Comparison of ENCODE assay signal across 16 cellular contexts in the genomic region with DNA sequence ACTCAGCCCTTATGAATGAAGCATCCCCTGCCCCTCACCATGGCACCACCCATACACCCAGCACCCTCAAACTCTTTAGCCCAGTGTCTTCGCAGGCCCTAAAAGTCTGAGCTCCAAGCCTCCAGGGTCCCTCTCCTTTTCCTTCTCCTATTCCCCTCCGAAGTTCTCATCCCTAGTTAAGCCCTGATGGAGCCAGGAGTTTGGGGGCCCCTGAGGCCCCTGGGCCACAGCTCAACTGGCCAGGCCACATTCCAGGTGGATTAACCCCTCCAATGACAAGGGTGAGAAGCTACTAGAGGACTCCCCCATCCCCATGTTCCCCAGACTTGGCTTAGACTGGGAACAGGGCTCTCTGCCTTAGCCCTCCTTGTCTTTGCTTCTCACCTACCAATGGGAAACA. TPM values are rescaled to one million over a fixed set of nuclear protein-coding genes. Genes with fewer than 3 reads are reported as not detected.
DNase-seq lines count a peak whose midpoint lies in the region; ATAC-seq and TF ChIP-seq lines count a peak whose summit lies in the region.
"Had no signal": no experiment of that assay in that cellular context is flagged by ENCODE, and none has a peak within 500 bp of the region (broad histone marks: within the 10 kb centered on the region; RNA-seq: fewer than 3 reads in every experiment).

No MANE protein-coding gene starts in this region.

- peaks cover 5% of the 10 kb centered on the region for H3K36me3 Mint-ChIP-seq in GM23338 (ENCODE audit: low read depth)
- no peaks in the 10 kb centered on the region for H3K36me3 Mint-ChIP-seq in dendritic cell treated with granulocyte-macrophage colony-stimulating factor and Interleukin-4, amounts not matched to agents 40 ng/mL and 50 ng/mL, for 4 days (ENCODE audit: low read depth)
- no peaks in the 10 kb centered on the region for H3K36me3 Mint-ChIP-seq in nephron progenitor cell (ENCODE audit: low read depth)

- H3K9me2 ChIP-seq in GM23338 (ENCODE audit: insufficient read depth): no peaks in the 10 kb centered on the region

- H3K79me2 ChIP-seq in GM23338 (replicated peaks; ENCODE audit: insufficient read depth): peaks cover 4% of the 10 kb centered on the region; the same call in 1 of the 2 replicates

- H3K9me3 Mint-ChIP-seq in GM23338: no peaks in the 10 kb centered on the region
- no peaks in the 10 kb centered on the region for H3K9me3 Mint-ChIP-seq in dendritic cell treated with granulocyte-macrophage colony-stimulating factor and Interleukin-4, amounts not matched to agents 40 ng/mL and 50 ng/mL, for 4 days
- no peaks in the 10 kb centered on the region for H3K9me3 Mint-ChIP-seq in nephron progenitor cell

- peaks cover 12% of the 10 kb centered on the region; the same call in 1 of the 2 replicates for H3F3A ChIP-seq in GM23338 (replicated peaks; ENCODE audit: low read depth)

- H3K27ac Mint-ChIP-seq in GM23338: no peak overlapping the region
- H3K27ac Mint-ChIP-seq in dendritic cell treated with granulocyte-macrophage colony-stimulating factor and Interleukin-4, amounts not matched to agents 40 ng/mL and 50 ng/mL, for 4 days: peak overlapping the region; percentile 4
- no peak overlapping the region for H3K27ac Mint-ChIP-seq in nephron progenitor cell

- no peak overlapping the region for H2AFZ ChIP-seq in GM23338

- intact Hi-C loops in dendritic cell treated with granulocyte-macrophage colony-stimulating factor and Interleukin-4, amounts not matched to agents 40 ng/mL and 50 ng/mL, for 4 days (cut with micrococcal nuclease): no loop called here

- H3K4me3 ChIP-seq in GM23338: peak overlapping the region; percentile 21; the same call in 1 of the 2 replicates
- H3K4me3 ChIP-seq: heart left ventricle, pancreas, SJCRH30 had no signal

- peaks cover 64% of the 10 kb centered on the region for H3K4me1 Mint-ChIP-seq in GM23338
- H3K4me1 Mint-ChIP-seq in dendritic cell treated with granulocyte-macrophage colony-stimulating factor and Interleukin-4, amounts not matched to agents 40 ng/mL and 50 ng/mL, for 4 days (ENCODE audit: low read depth): peaks cover 71% of the 10 kb centered on the region
- H3K4me1 Mint-ChIP-seq in nephron progenitor cell: peaks cover 63% of the 10 kb centered on the region

- H3K27me3 ChIP-seq in GM23338 (ENCODE audit: insufficient read depth): no peaks in the 10 kb centered on the region
- H3K27me3 ChIP-seq: heart left ventricle, pancreas, SJCRH30 had no signal

- TF ChIP-seq CTCF in 22Rv1 (IDR thresholded peaks at IDR 0.05): no peak
- TF ChIP-seq CTCF in GM23338 (conservative IDR thresholded peaks at IDR 0.05; ENCODE audit: low read depth in 2 of 2): no peak
- no peak for TF ChIP-seq CTCF in nephron progenitor cell (IDR thresholded peaks at IDR 0.05)

- DNase-seq in GM23338 (ENCODE audit: low spot score) (peak; percentile 24), nephron progenitor cell (no peak), NCI-H226 (no peak), left lobe of liver (ENCODE audit: low spot score) (no peak)
- DNase-seq: AML-193; EL; heart left ventricle; NCI-H2029 treated with DMSO at 0.1 percent for 48 hours; NCI-H82; SJCRH30; stimulated activated CD4-positive, alpha-beta T cell treated with anti-CD3 and anti-CD28 coated beads, Interleukin-1b, Interleukin-23, amount 100 ng/mL, for 48 hours had no signal

- peaks cover 64% of the 10 kb centered on the region for H3K4me1 ChIP-seq in GM23338 (ENCODE audit: insufficient read depth)
- H3K4me1 ChIP-seq: pancreas had no signal

- H3K27me3 Mint-ChIP-seq in GM23338 (ENCODE audit: insufficient read depth, low read depth, poor library complexity): peaks cover 29% of the 10 kb centered on the region
- H3K27me3 Mint-ChIP-seq in dendritic cell treated with granulocyte-macrophage colony-stimulating factor and Interleukin-4, amounts not matched to agents 40 ng/mL and 50 ng/mL, for 4 days: peaks cover 57% of the 10 kb centered on the region
- H3K27me3 Mint-ChIP-seq in nephron progenitor cell (ENCODE audit: low read depth, poor library complexity): peaks cover 4% of the 10 kb centered on the region

- no peaks in the 10 kb centered on the region for H4K20me1 ChIP-seq in GM23338 (replicated peaks; ENCODE audit: insufficient read depth)

- ATAC-seq in GM23338 (no peak), GM18517 (IDR thresholded peaks at IDR 0.05; ENCODE audit: unreplicated experiment) (no peak), left lobe of liver (no peak), HG02938 (IDR thresholded peaks at IDR 0.05; ENCODE audit: unreplicated experiment) (no peak)
- ATAC-seq: heart left ventricle, pancreas had no signal

- no peaks in the 10 kb centered on the region for H3K36me3 ChIP-seq in GM23338 (ENCODE audit: insufficient read depth)
- H3K36me3 ChIP-seq: pancreas, SJCRH30 had no signal

- H3K4me3 Mint-ChIP-seq in GM23338 (no peak overlapping the region; the same call in 2 of the 3 replicates), nephron progenitor cell (peak overlapping the region; percentile 3)
- H3K4me3 Mint-ChIP-seq in dendritic cell treated with granulocyte-macrophage colony-stimulating factor and Interleukin-4, amounts not matched to agents 40 ng/mL and 50 ng/mL, for 4 days: no peak overlapping the region

- H3K27ac ChIP-seq in 22Rv1 (peak overlapping the region; percentile 99), GM23338 (ENCODE audit: low read depth) (no peak overlapping the region)
- H3K27ac ChIP-seq: SJCRH30 had no signal

- H3K4me2 ChIP-seq in GM23338: peak overlapping the region; percentile 66; the same call in 1 of the 2 replicates

TF ChIP-seq in GM23338, 12 proteins besides CTCF, POLR2A, EP300 and RAD21 (continues in another document):
- TF ChIP-seq, protein P1, sequence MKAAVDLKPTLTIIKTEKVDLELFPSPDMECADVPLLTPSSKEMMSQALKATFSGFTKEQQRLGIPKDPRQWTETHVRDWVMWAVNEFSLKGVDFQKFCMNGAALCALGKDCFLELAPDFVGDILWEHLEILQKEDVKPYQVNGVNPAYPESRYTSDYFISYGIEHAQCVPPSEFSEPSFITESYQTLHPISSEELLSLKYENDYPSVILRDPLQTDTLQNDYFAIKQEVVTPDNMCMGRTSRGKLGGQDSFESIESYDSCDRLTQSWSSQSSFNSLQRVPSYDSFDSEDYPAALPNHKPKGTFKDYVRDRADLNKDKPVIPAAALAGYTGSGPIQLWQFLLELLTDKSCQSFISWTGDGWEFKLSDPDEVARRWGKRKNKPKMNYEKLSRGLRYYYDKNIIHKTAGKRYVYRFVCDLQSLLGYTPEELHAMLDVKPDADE (IDR thresholded peaks at IDR 0.05): no peak
- TF ChIP-seq ZNF114 (CRISPR knock-in tag; IDR thresholded peaks at IDR 0.05) (no peak), ZNF331 (CRISPR knock-in tag; IDR thresholded peaks at IDR 0.05; ENCODE audit: low read depth) (no peak), NANOG (IDR thresholded peaks at IDR 0.05; ENCODE audit: borderline replicate concordance) (no peak), EZH2phosphoT487 (IDR thresholded peaks at IDR 0.05; ENCODE audit: unreplicated experiment) (no peak), STAT1 (IDR thresholded peaks at IDR 0.05; ENCODE audit: unreplicated experiment) (no peak), EZH2 (IDR thresholded peaks at IDR 0.05; ENCODE audit: low read depth, unreplicated experiment) (no peak), POLR2AphosphoS5 (IDR thresholded peaks at IDR 0.05; ENCODE audit: low read depth) (no peak), JUNB (IDR thresholded peaks at IDR 0.05; ENCODE audit: unreplicated experiment) (no peak)
- TF ChIP-seq, protein P2, sequence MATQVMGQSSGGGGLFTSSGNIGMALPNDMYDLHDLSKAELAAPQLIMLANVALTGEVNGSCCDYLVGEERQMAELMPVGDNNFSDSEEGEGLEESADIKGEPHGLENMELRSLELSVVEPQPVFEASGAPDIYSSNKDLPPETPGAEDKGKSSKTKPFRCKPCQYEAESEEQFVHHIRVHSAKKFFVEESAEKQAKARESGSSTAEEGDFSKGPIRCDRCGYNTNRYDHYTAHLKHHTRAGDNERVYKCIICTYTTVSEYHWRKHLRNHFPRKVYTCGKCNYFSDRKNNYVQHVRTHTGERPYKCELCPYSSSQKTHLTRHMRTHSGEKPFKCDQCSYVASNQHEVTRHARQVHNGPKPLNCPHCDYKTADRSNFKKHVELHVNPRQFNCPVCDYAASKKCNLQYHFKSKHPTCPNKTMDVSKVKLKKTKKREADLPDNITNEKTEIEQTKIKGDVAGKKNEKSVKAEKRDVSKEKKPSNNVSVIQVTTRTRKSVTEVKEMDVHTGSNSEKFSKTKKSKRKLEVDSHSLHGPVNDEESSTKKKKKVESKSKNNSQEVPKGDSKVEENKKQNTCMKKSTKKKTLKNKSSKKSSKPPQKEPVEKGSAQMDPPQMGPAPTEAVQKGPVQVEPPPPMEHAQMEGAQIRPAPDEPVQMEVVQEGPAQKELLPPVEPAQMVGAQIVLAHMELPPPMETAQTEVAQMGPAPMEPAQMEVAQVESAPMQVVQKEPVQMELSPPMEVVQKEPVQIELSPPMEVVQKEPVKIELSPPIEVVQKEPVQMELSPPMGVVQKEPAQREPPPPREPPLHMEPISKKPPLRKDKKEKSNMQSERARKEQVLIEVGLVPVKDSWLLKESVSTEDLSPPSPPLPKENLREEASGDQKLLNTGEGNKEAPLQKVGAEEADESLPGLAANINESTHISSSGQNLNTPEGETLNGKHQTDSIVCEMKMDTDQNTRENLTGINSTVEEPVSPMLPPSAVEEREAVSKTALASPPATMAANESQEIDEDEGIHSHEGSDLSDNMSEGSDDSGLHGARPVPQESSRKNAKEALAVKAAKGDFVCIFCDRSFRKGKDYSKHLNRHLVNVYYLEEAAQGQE (IDR thresholded peaks at IDR 0.05; ENCODE audit: unreplicated experiment): no peak

RNA-seq across cellular contexts. Expression of a gene that starts 2.6 kb away (rescaled TPM):
- total RNA-seq in GM23338 (2014; rRNA removed; shearing (Covaris generic)): 39.3 and 50.2 TPM in 2 replicates
- 16.4 and 18.5 TPM in 2 replicates for polyA plus RNA-seq in GM23338 (2016; fragmentation: Nextera tagmentation; extraction: Ambion mirVana)
- 2.5 TPM for total RNA-seq in left lobe of liver

RNA-seq across cellular contexts. Expression of a gene that starts 22.4 kb away (rescaled TPM):
- total RNA-seq in GM23338 (2014; rRNA removed; shearing (Covaris generic)): 0.39 TPM in 1 of 2 replicates, not detected in the other
- polyA plus RNA-seq in GM23338 (2016; fragmentation: Nextera tagmentation; extraction: Ambion mirVana): 0.32 and 0.43 TPM in 2 replicates
- 8.6 TPM for total RNA-seq in left lobe of liver
- total RNA-seq: SJCRH30 had no signal

RNA-seq across cellular contexts. Expression of a gene that starts 38.6 kb away (rescaled TPM):
- total RNA-seq in GM23338 (2014; rRNA removed; shearing (Covaris generic)): 39.6 and 56.5 TPM in 2 replicates
- 12.7 and 13.2 TPM in 2 replicates for polyA plus RNA-seq in GM23338 (2016; fragmentation: Nextera tagmentation; extraction: Ambion mirVana)
- total RNA-seq in left lobe of liver: 0.73 TPM

RNA-seq across cellular contexts. Expression of a gene that starts 48.7 kb away (rescaled TPM):
- 3.6 and 7.1 TPM in 2 replicates for total RNA-seq in GM23338 (2014; rRNA removed; shearing (Covaris generic))
- polyA plus RNA-seq in GM23338 (2016; fragmentation: Nextera tagmentation; extraction: Ambion mirVana): 3.1 and 3.2 TPM in 2 replicates
- total RNA-seq in left lobe of liver: 53.6 TPM

RNA-seq across cellular contexts. Expression of a gene that starts 48.9 kb away (rescaled TPM):
- 13.0 and 13.2 TPM in 2 replicates for total RNA-seq in GM23338 (2014; rRNA removed; shearing (Covaris generic))
- 1.3 and 2.6 TPM in 2 replicates for polyA plus RNA-seq in GM23338 (2016; fragmentation: Nextera tagmentation; extraction: Ambion mirVana)
- total RNA-seq in left lobe of liver: 25.9 TPM

Comparison
In these comparisons a context has a peak if more than half of its experiments do, and no peak if none do; other contexts are left out.
1. RNA of a gene that starts 2.6 kb away (total RNA-seq): 39.3 to 50.2 TPM in GM23338; 2.5 TPM in left lobe of liver (single experiment); every median in the first group is over 10 times any median in the second.
2. RNA of a gene that starts 38.6 kb away (total RNA-seq): 39.6 to 56.5 TPM in GM23338; 0.73 TPM in left lobe of liver (single experiment); every median in the first group is over 10 times any median in the second.